7 cellular contexts compared by ENCODE assay signal in genomic region chr10:110414563-110415309, GRCh38.
DNase-seq lines count a peak whose midpoint lies in the region; ATAC-seq and TF ChIP-seq lines count a peak whose summit lies in the region.

No MANE protein-coding gene starts in this region.

- peaks cover 54 to 63% of the 10 kb centered on the region in 2 donors for H3K4me1 Mint-ChIP-seq in natural killer cell

- TF ChIP-seq POLR2A in GM19193 (IDR thresholded peaks at IDR 0.05; ENCODE audit: extremely low read depth, insufficient read depth, insufficient read length) (peak; percentile 48), tibial nerve (IDR thresholded peaks at IDR 0.05) (no peak)

- ATAC-seq in HG03135 (IDR thresholded peaks at IDR 0.05; ENCODE audit: unreplicated experiment), result peak; percentile 78
- peak; percentile 89 to 96 (median 94) for ATAC-seq in natural killer cell

- H3K4me3 ChIP-seq in tibial nerve, result no peak overlapping the region

- peaks cover 0 to 18% (median 7%) of the 10 kb centered on the region in 4 donors for H3K4me1 ChIP-seq in tibial nerve

- no peak for TF ChIP-seq EP300 in tibial nerve (IDR thresholded peaks at IDR 0.05)

- no peaks in the 10 kb centered on the region for H3K36me3 ChIP-seq in tibial nerve

- peaks cover 0 to 2% of the 10 kb centered on the region in 2 donors for H3K9me3 Mint-ChIP-seq in natural killer cell

- no peaks in the 10 kb centered on the region for H3K9me3 ChIP-seq in tibial nerve

- intact Hi-C loops in natural killer cell (cut with micrococcal nuclease), result loop anchor here (1.0 to 10.0 kb wide), 7 partner anchors 27 to 400 kb away; partner anchors contain the start of gene DUSP5

- TF ChIP-seq CTCF in natural killer cell (IDR thresholded peaks at IDR 0.05) (no peak), tibial nerve (IDR thresholded peaks at IDR 0.05) (no peak)

- DNase-seq in SW 1271 (lab: John Stamatoyannopoulos, UW), result peak; percentile 83 to 90
- peak; percentile 77 for DNase-seq in activated naive CD8-positive, alpha-beta T cell treated with anti-CD3 and anti-CD28 coated beads, Interleukin-2, amount 50 U/mL, for 16 hours (ENCODE audit: low read depth, low spot score)
- DNase-seq in natural killer cell, result peak; percentile 86
- no peak for DNase-seq in HuH-7 (ENCODE audit: low spot score)
- DNase-seq in tibial nerve (ENCODE audit: low spot score in 2 of 2), result no peak

- H3K27ac ChIP-seq in tibial nerve, result no peak overlapping the region

- peak overlapping the region; percentile 70 for H3K4me3 Mint-ChIP-seq in natural killer cell

- no peaks in the 10 kb centered on the region for H3K27me3 ChIP-seq in tibial nerve

- H3K36me3 Mint-ChIP-seq in natural killer cell, result no peaks in the 10 kb centered on the region

- peaks cover 0 to 10% of the 10 kb centered on the region in 2 donors for H3K27me3 Mint-ChIP-seq in natural killer cell (ENCODE audit: low read depth in 2 of 2)

- 79 to 83% methylated on average over 10 of the region's 10 CpGs for WGBS in tibial nerve, 2 donors

- H3K27ac Mint-ChIP-seq in natural killer cell, result peak overlapping the region; percentile 88 to 89

Comparison
In these comparisons a context has a peak if more than half of its experiments do, and no peak if none do; other contexts are left out.
1. DNase-seq: peak in SW 1271 (2 of 2), activated naive CD8-positive, alpha-beta T cell treated with anti-CD3 and anti-CD28 coated beads, Interleukin-2, amount 50 U/mL, for 16 hours (single experiment) and natural killer cell (single experiment); none in HuH-7 (single experiment) and tibial nerve (0 of 2).